Comparison of ENCODE assay signal across 8 cellular contexts in the genomic region with DNA sequence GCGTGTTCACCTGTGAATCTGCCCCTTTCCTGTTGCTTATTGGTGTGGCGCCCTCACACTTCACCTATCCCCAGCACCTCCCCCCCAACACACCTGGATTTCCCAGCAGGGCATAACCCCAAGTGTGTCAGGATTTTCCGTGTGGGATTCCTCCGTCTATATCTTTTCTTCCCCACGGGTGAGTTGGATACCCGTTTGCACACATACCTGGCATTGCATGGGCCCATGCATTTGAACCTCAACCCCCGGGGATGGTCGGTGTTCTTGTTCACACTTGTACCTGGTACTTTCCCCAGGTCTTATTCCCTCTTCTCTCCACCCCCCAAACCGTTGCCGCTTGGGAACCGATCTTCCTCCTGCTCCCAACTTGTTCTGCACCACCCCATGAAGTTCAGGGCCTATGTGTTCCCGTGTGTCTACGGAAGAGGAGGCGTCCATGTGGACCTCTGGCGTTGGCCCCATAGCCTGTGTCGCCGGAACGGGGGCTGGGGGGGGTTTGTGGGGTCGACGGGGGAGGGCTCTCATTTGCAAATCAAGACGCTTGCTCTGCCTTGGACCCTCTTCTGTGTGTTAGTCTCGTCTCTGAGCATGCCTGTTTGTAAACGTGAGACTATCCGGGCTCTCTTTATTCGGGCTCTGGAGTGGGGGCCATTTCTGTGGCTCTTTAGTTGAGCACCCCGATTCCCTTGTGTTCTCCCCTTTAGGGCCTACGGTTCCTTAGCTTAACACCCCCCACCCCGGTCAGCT. TPM values are rescaled to one million over a fixed set of nuclear protein-coding genes. Genes with fewer than 3 reads are reported as not detected.
DNase-seq lines count a peak whose midpoint lies in the region; ATAC-seq and TF ChIP-seq lines count a peak whose summit lies in the region.

No MANE protein-coding gene starts in this region.

- H3K27me3 ChIP-seq in Loucy (ENCODE audit: insufficient read depth, low read length, poor library complexity, severe bottlenecking): peaks cover 5% of the 10 kb centered on the region

- H3K4me2 ChIP-seq in Loucy (ENCODE audit: low read depth, low read length, poor library complexity, severe bottlenecking): peak overlapping the region; percentile 77

- peaks cover 38% of the 10 kb centered on the region for H3K4me1 Mint-ChIP-seq in activated naive CD4-positive, alpha-beta T cell treated with anti-CD3 and anti-CD28 coated beads, Interleukin-2, amount 50 U/mL, for 24 hours
- peaks cover 29 to 32% of the 10 kb centered on the region in 2 donors for H3K4me1 Mint-ChIP-seq in immature natural killer cell
- H3K4me1 Mint-ChIP-seq in stimulated activated naive B cell treated with anti-CD40 and anti-IgM and Interleukin-4, amounts not matched to agents 10 μg/mL and 1 μg/mL and 100 μg/mL, for 72 hours: peaks cover 23 to 37% of the 10 kb centered on the region in 2 donors

- no peak overlapping the region for H2AFZ ChIP-seq in Loucy (ENCODE audit: low read length)

- peaks cover 20% of the 10 kb centered on the region for H3K4me1 ChIP-seq in Loucy (ENCODE audit: insufficient read depth, low read length, poor library complexity, severe bottlenecking)

- no peaks in the 10 kb centered on the region for H3K27me3 Mint-ChIP-seq in activated naive CD4-positive, alpha-beta T cell treated with anti-CD3 and anti-CD28 coated beads, Interleukin-2, amount 50 U/mL, for 24 hours
- peaks cover 8 to 14% (median 10%) of the 10 kb centered on the region in 3 donors for H3K27me3 Mint-ChIP-seq in immature natural killer cell (ENCODE audit: low read depth in 3 of 3)
- no peaks in the 10 kb centered on the region for H3K27me3 Mint-ChIP-seq in stimulated activated naive B cell treated with anti-CD40 and anti-IgM and Interleukin-4, amounts not matched to agents 10 μg/mL and 1 μg/mL and 100 μg/mL, for 72 hours

- H3K4me3 Mint-ChIP-seq in activated naive CD4-positive, alpha-beta T cell treated with anti-CD3 and anti-CD28 coated beads, Interleukin-2, amount 50 U/mL, for 24 hours: peak overlapping the region; percentile 83
- peak overlapping the region; percentile 78 to 95 (median 82) for H3K4me3 Mint-ChIP-seq in immature natural killer cell
- peak overlapping the region; percentile 77 to 96 for H3K4me3 Mint-ChIP-seq in stimulated activated naive B cell treated with anti-CD40 and anti-IgM and Interleukin-4, amounts not matched to agents 10 μg/mL and 1 μg/mL and 100 μg/mL, for 72 hours

- DNase-seq in ELR (ENCODE audit: low read depth) (peak; percentile 52), immature natural killer cell (peak in 1 of 3 donors; percentile 11), NCI-H2107 treated with DMSO at 0.1 percent for 48 hours (lab: John Stamatoyannopoulos, UW; ENCODE audit: unreplicated experiment) (no peak), iPS-NIHi7 (ENCODE audit: extremely low spot score) (no peak), T1000 (lab: John Stamatoyannopoulos, UW) (no peak)
- no peak for DNase-seq in stimulated activated naive B cell treated with anti-CD40 and anti-IgM and Interleukin-4, amounts not matched to agents 10 μg/mL and 1 μg/mL and 100 μg/mL, for 72 hours

- no peaks in the 10 kb centered on the region for H3K9me3 ChIP-seq in Loucy (ENCODE audit: insufficient read depth, low read depth, low read length)

- no peaks in the 10 kb centered on the region for H3K9me2 ChIP-seq in Loucy (replicated peaks; ENCODE audit: low read depth, low read length)

- ATAC-seq in stimulated activated naive B cell treated with anti-CD40 and anti-IgM and Interleukin-4, amounts not matched to agents 10 μg/mL and 1 μg/mL and 100 μg/mL, for 72 hours (replicated peaks): no peak

- H4K20me1 ChIP-seq in Loucy (ENCODE audit: insufficient read depth, low read length, poor library complexity, severe bottlenecking): peaks cover 54% of the 10 kb centered on the region

- H3K36me3 ChIP-seq in Loucy (ENCODE audit: insufficient read depth, low read length): peaks cover 29% of the 10 kb centered on the region; the same call in 1 of the 2 replicates

- TF ChIP-seq CTCF in Loucy (conservative IDR thresholded peaks at IDR 0.05; ENCODE audit: low read length): no peak

- peak overlapping the region; percentile 94 for H3K27ac Mint-ChIP-seq in activated naive CD4-positive, alpha-beta T cell treated with anti-CD3 and anti-CD28 coated beads, Interleukin-2, amount 50 U/mL, for 24 hours
- H3K27ac Mint-ChIP-seq in immature natural killer cell: peak overlapping the region; percentile 82 to 97 (median 90)
- peak overlapping the region; percentile 76 for H3K27ac Mint-ChIP-seq in stimulated activated naive B cell treated with anti-CD40 and anti-IgM and Interleukin-4, amounts not matched to agents 10 μg/mL and 1 μg/mL and 100 μg/mL, for 72 hours

- H3K79me2 ChIP-seq in Loucy (ENCODE audit: insufficient read depth, low read length): peaks cover 48% of the 10 kb centered on the region

- peaks cover 4% of the 10 kb centered on the region for H3K36me3 Mint-ChIP-seq in activated naive CD4-positive, alpha-beta T cell treated with anti-CD3 and anti-CD28 coated beads, Interleukin-2, amount 50 U/mL, for 24 hours
- peaks cover 0 to 5% (median 3%) of the 10 kb centered on the region in 3 donors for H3K36me3 Mint-ChIP-seq in immature natural killer cell
- H3K36me3 Mint-ChIP-seq in stimulated activated naive B cell treated with anti-CD40 and anti-IgM and Interleukin-4, amounts not matched to agents 10 μg/mL and 1 μg/mL and 100 μg/mL, for 72 hours: peaks cover 19 to 27% of the 10 kb centered on the region in 2 donors

- peaks cover 14% of the 10 kb centered on the region; the same call in 1 of the 2 replicates for H3F3A ChIP-seq in Loucy (ENCODE audit: low read depth)

- H3K4me3 ChIP-seq in Loucy (ENCODE audit: low read length, poor library complexity, severe bottlenecking): peak overlapping the region; percentile 91

- peak overlapping the region; percentile 99 for H3K9ac ChIP-seq in Loucy (ENCODE audit: low read depth, low read length, poor library complexity, severe bottlenecking)

- no peaks in the 10 kb centered on the region for H3K9me3 Mint-ChIP-seq in activated naive CD4-positive, alpha-beta T cell treated with anti-CD3 and anti-CD28 coated beads, Interleukin-2, amount 50 U/mL, for 24 hours
- no peaks in the 10 kb centered on the region for H3K9me3 Mint-ChIP-seq in immature natural killer cell
- H3K9me3 Mint-ChIP-seq in stimulated activated naive B cell treated with anti-CD40 and anti-IgM and Interleukin-4, amounts not matched to agents 10 μg/mL and 1 μg/mL and 100 μg/mL, for 72 hours: no peaks in the 10 kb centered on the region

RNA-seq across cellular contexts. Expression of a gene that starts 1.7 kb away (rescaled TPM):
- polyA plus RNA-seq in immature natural killer cell: 1 to 10 TPM in 2 of 3 donors, under 1 TPM in 1; 0.21 to 4.0 (median 2.0) TPM

RNA-seq across cellular contexts. Expression of a gene that starts 11.5 kb away (rescaled TPM):
- polyA plus RNA-seq in immature natural killer cell: under 1 TPM in 1 of 3 donors, not detected in 2; 0.78 TPM

RNA-seq across cellular contexts. Expression of a gene that starts 12.3 kb away (rescaled TPM):
- 100 to 1,000 TPM; 196 to 251 (median 239) TPM for polyA plus RNA-seq in immature natural killer cell

RNA-seq across cellular contexts. Expression of a gene that starts 47.3 kb away (rescaled TPM):
- 10 to 100 TPM in 2 of 3 donors, 1 to 10 TPM in 1; 9.0 to 17.3 (median 13.5) TPM for polyA plus RNA-seq in immature natural killer cell

RNA-seq across cellular contexts. Expression of a gene that starts 49.4 kb away (rescaled TPM):
- 1 to 10 TPM in 1 of 3 donors, under 1 TPM in 1, not detected in 1; 0.87 to 2.6 TPM for polyA plus RNA-seq in immature natural killer cell
